22 cellular contexts compared by ENCODE assay signal in the genomic region with DNA sequence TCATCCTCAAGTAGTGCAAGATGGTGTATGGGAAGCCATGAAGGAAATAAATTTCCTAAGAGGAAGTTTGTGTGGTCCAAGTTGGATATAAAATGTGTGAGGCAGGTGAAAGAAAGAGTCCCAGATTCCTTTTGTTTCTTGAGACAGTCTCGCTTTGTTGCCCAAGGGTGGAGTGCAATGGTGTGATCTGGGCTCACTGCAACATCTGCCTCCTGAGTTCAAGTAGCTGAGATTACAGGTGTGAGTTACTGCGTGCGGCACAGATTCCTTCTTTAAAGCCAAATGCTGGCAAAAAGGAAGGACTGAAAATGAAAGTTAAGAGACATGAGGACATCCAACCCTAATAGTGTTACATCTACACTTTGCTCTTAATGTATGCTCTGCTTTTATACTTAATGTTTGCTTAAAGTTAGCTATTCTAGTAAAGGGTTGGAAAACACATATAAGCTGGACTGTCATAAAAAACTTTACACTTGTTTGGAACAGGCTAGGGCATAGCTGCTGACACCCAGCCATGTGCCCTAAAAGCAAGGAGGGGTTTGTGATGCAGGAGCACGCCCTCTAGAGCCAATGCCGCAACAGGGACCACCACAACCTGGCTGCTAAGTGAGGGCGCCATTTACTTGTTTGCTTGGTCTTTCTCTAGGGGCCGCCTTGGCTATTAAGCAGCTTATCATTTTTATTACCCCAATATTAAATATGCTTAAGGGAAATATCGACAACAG. TPM values are rescaled to one million over a fixed set of nuclear protein-coding genes. Genes with fewer than 3 reads are reported as not detected.
DNase-seq lines count a peak whose midpoint lies in the region; ATAC-seq and TF ChIP-seq lines count a peak whose summit lies in the region.
"Had no signal": no experiment of that assay in that cellular context is flagged by ENCODE, and none has a peak within 500 bp of the region (broad histone marks: within the 10 kb centered on the region; RNA-seq: fewer than 3 reads in every experiment).

No MANE protein-coding gene starts in this region.

- H3K27me3 Mint-ChIP-seq in stimulated activated naive B cell treated with anti-CD40 and anti-IgM and Interleukin-4, amounts not matched to agents 10 μg/mL and 1 μg/mL and 100 μg/mL, for 72 hours, result peaks cover 9 to 13% of the 10 kb centered on the region in 2 donors

- H4K8ac ChIP-seq in mesenchymal stem cell (ENCODE audit: low read length), result no peak overlapping the region

- no peak overlapping the region for H3K18ac ChIP-seq in mesenchymal stem cell (ENCODE audit: low read depth in 1 of 2, low read length in 2 of 2)

- H4K91ac ChIP-seq in mesenchymal stem cell (ENCODE audit: low read length), result no peak overlapping the region

- peak; percentile 11 for DNase-seq in DMS79 treated with DMSO at 0.1 percent for 48 hours (lab: John Stamatoyannopoulos, UW)
- no peak for DNase-seq in DMS79 (lab: John Stamatoyannopoulos, UW)
- no peak for DNase-seq in LNCaP clone FGC (ENCODE audit: low read depth)
- no peak for DNase-seq in choroid plexus epithelial cell (ENCODE audit: low read depth)
- DNase-seq in mesenchymal stem cell, result peak; percentile 14
- no peak for DNase-seq in activated T-cell treated with anti-CD3 and anti-CD28 coated beads, Interleukin-2, amount 50 U/mL, for 1 hour
- no peak for DNase-seq in stimulated activated naive B cell treated with anti-CD40 and anti-IgM and Interleukin-4, amounts not matched to agents 10 μg/mL and 1 μg/mL and 100 μg/mL, for 72 hours
- DNase-seq: activated CD4-positive, alpha-beta T cell treated with anti-CD3 and anti-CD28 coated beads for 1 hour; central memory CD4-positive, alpha-beta T cell; GF-D8; kidney; NCI-H187; NCI-H510A; psoas muscle; SJCRH30; T-helper 9 cell had no signal

- H3K27ac Mint-ChIP-seq in stimulated activated naive B cell treated with anti-CD40 and anti-IgM and Interleukin-4, amounts not matched to agents 10 μg/mL and 1 μg/mL and 100 μg/mL, for 72 hours, result no peak overlapping the region

- H3K9ac ChIP-seq in mesenchymal stem cell (ENCODE audit: low read length), result no peak overlapping the region

- H2AK5ac ChIP-seq in mesenchymal stem cell (ENCODE audit: low read length, severe bottlenecking), result no peak overlapping the region

- no peaks in the 10 kb centered on the region for H3K9me3 ChIP-seq in mesenchymal stem cell (ENCODE audit: control insufficient read depth, low read length)
- H3K9me3 ChIP-seq: adrenal gland, psoas muscle had no signal

- H3K27me3 ChIP-seq in mesenchymal stem cell (ENCODE audit: control insufficient read depth in 1 of 2, insufficient read depth in 1 of 2, low read length in 2 of 2), result peaks cover 0 to 10% of the 10 kb centered on the region in 2 experiments
- H3K27me3 ChIP-seq: adrenal gland, SJCRH30 had no signal

- H3K4me3 ChIP-seq in LNCaP clone FGC (ENCODE audit: low read depth, low read length) (no peak overlapping the region), choroid plexus epithelial cell (ENCODE audit: low read depth, low read length) (no peak overlapping the region), mesenchymal stem cell (ENCODE audit: insufficient read depth in 1 of 2, low read depth in 1 of 2, low read length in 2 of 2) (no peak overlapping the region)
- H3K4me3 ChIP-seq: adrenal gland, GM12878, psoas muscle, SJCRH30 had no signal

- no peak overlapping the region for H3K4ac ChIP-seq in mesenchymal stem cell (ENCODE audit: low read depth in 1 of 2, low read length in 2 of 2)

- no peak overlapping the region for H3K23ac ChIP-seq in mesenchymal stem cell (ENCODE audit: low read length in 2 of 2)

- no peak overlapping the region for H2BK12ac ChIP-seq in mesenchymal stem cell (ENCODE audit: low read length in 2 of 2)

- H3K36me3 ChIP-seq in mesenchymal stem cell (ENCODE audit: control insufficient read depth in 1 of 2, insufficient read depth in 2 of 2, low read depth in 1 of 2, low read length in 2 of 2), result peaks cover 0 to 11% of the 10 kb centered on the region in 2 experiments
- H3K36me3 ChIP-seq: adrenal gland, SJCRH30 had no signal

- H2AFZ ChIP-seq in mesenchymal stem cell (ENCODE audit: low read depth, low read length), result no peak overlapping the region

- ATAC-seq in GM18498 (IDR thresholded peaks at IDR 0.05; ENCODE audit: unreplicated experiment), result no peak
- no peak for ATAC-seq in stimulated activated naive B cell treated with anti-CD40 and anti-IgM and Interleukin-4, amounts not matched to agents 10 μg/mL and 1 μg/mL and 100 μg/mL, for 72 hours (replicated peaks)
- ATAC-seq: GM12878, psoas muscle had no signal

- H2BK5ac ChIP-seq in mesenchymal stem cell (ENCODE audit: low read depth, low read length, poor library complexity, severe bottlenecking), result no peak overlapping the region

- peaks cover 3 to 4% of the 10 kb centered on the region in 2 donors for H3K9me3 Mint-ChIP-seq in stimulated activated naive B cell treated with anti-CD40 and anti-IgM and Interleukin-4, amounts not matched to agents 10 μg/mL and 1 μg/mL and 100 μg/mL, for 72 hours

- H3K36me3 Mint-ChIP-seq in stimulated activated naive B cell treated with anti-CD40 and anti-IgM and Interleukin-4, amounts not matched to agents 10 μg/mL and 1 μg/mL and 100 μg/mL, for 72 hours, result peaks cover 15 to 16% of the 10 kb centered on the region in 2 donors

- no peaks in the 10 kb centered on the region for H3K79me1 ChIP-seq in mesenchymal stem cell (replicated peaks; ENCODE audit: low read length, poor library complexity, severe bottlenecking)

- no peak overlapping the region for H2BK120ac ChIP-seq in mesenchymal stem cell (ENCODE audit: low read depth, low read length)

- no peaks in the 10 kb centered on the region for H3K4me1 Mint-ChIP-seq in stimulated activated naive B cell treated with anti-CD40 and anti-IgM and Interleukin-4, amounts not matched to agents 10 μg/mL and 1 μg/mL and 100 μg/mL, for 72 hours

- no peak overlapping the region for H2BK15ac ChIP-seq in mesenchymal stem cell (ENCODE audit: low read depth, poor library complexity, severe bottlenecking)

- peak; percentile 15; the same call in 1 of the 2 replicates for TF ChIP-seq CTCF in LNCaP clone FGC (IDR thresholded peaks at IDR 0.05; ENCODE audit: control insufficient read depth, extremely low read depth, insufficient read depth)
- TF ChIP-seq CTCF in choroid plexus epithelial cell (conservative IDR thresholded peaks at IDR 0.05; ENCODE audit: low read depth, low read length), result peak; percentile 14

- H3K14ac ChIP-seq in mesenchymal stem cell (ENCODE audit: low read length in 2 of 2), result no peak overlapping the region

- no peak overlapping the region for H3K4me3 Mint-ChIP-seq in stimulated activated naive B cell treated with anti-CD40 and anti-IgM and Interleukin-4, amounts not matched to agents 10 μg/mL and 1 μg/mL and 100 μg/mL, for 72 hours
- H3K4me3 Mint-ChIP-seq: neural crest cell had no signal

- H3K4me1 ChIP-seq in mesenchymal stem cell (ENCODE audit: control insufficient read depth, insufficient read depth, low read depth, low read length), result peaks cover 1% of the 10 kb centered on the region
- H3K4me1 ChIP-seq: adrenal gland, psoas muscle, SJCRH30 had no signal

- H3K27ac ChIP-seq in mesenchymal stem cell (ENCODE audit: low read length, poor library complexity, severe bottlenecking), result no peak overlapping the region
- H3K27ac ChIP-seq: 22Rv1, adrenal gland, psoas muscle, SJCRH30 had no signal

- 63% methylated on average over 5 of the region's 8 CpGs for WGBS in mesenchymal stem cell

- no peak overlapping the region for H3K4me2 ChIP-seq in mesenchymal stem cell (ENCODE audit: low read length, poor library complexity, severe bottlenecking)

RNA-seq across cellular contexts. Expression of gene CLEC2L, which starts 34.5 kb away (rescaled TPM):
- not detected for polyA plus RNA-seq in mesenchymal stem cell (2013, experiment 1 of 2)
- not detected for polyA plus RNA-seq in mesenchymal stem cell (2013, experiment 2 of 2)
- polyA plus RNA-seq: adrenal gland, BJ, GM12878 had no signal

Comparison
In these comparisons a context has a peak if more than half of its experiments do, and no peak if none do; other contexts are left out.
1. DNase-seq: peak in DMS79 treated with DMSO at 0.1 percent for 48 hours (single experiment) and mesenchymal stem cell (single experiment); none in DMS79 (single experiment), LNCaP clone FGC (single experiment), choroid plexus epithelial cell (single experiment), activated T-cell treated with anti-CD3 and anti-CD28 coated beads, Interleukin-2, amount 50 U/mL, for 1 hour (single experiment) and stimulated activated naive B cell treated with anti-CD40 and anti-IgM and Interleukin-4, amounts not matched to agents 10 μg/mL and 1 μg/mL and 100 μg/mL, for 72 hours (single experiment).